ENCODE assay signal across 8 cellular contexts in genomic region chrX:48695524-48695875, GRCh38. TPM values are rescaled to one million over a fixed set of nuclear protein-coding genes. Genes with fewer than 3 reads are reported as not detected.
DNase-seq lines count a peak whose midpoint lies in the region; ATAC-seq, FAIRE-seq and TF ChIP-seq lines count a peak whose summit lies in the region.

No MANE protein-coding gene starts in this region.

- POLR2A ChIA-PET in RWPE1 (lab: Yijun Ruan, JAX; ENCODE audit: low non-redundant PET), result no interaction called here

- no peaks in the 10 kb centered on the region for H3K27me3 ChIP-seq in esophagus squamous epithelium
- H3K27me3 ChIP-seq in small intestine (ENCODE audit: control insufficient read depth in 2 of 2, insufficient read depth in 2 of 2, low read length in 2 of 2), result no peaks in the 10 kb centered on the region

- peak overlapping the region; percentile 86 for H3K27ac ChIP-seq in RWPE1
- H3K27ac ChIP-seq in esophagus squamous epithelium, result peak overlapping the region; percentile 82 to 97 (median 91)
- peak overlapping the region in 1 of 2 donors; percentile 94 for H3K27ac ChIP-seq in small intestine (ENCODE audit: low read depth in 1 of 2, low read length in 1 of 2)

- intact Hi-C loops in esophagus squamous epithelium (cut with DNase I), result no loop called here
- intact Hi-C loops in sciatic nerve (cut with DNase I), result no loop called here

- TF ChIP-seq CTCF in RWPE1 (conservative IDR thresholded peaks at IDR 0.05; ENCODE audit: low read depth) (no peak), esophagus squamous epithelium (IDR thresholded peaks at IDR 0.05) (no peak)

- no peaks in the 10 kb centered on the region for H3K9me3 ChIP-seq in esophagus squamous epithelium
- H3K9me3 ChIP-seq in small intestine (ENCODE audit: control insufficient read depth, low read depth), result no peaks in the 10 kb centered on the region

- DNase-seq in GM12892 (ENCODE audit: insufficient read length) (no peak), RWPE1 (ENCODE audit: low spot score) (no peak), esophagus squamous epithelium (lab: John Stamatoyannopoulos, UW) (no peak), sciatic nerve (ENCODE audit: low spot score) (no peak), Kasumi-1 (lab: John Stamatoyannopoulos, UW) (no peak), DMS153 (lab: John Stamatoyannopoulos, UW) (no peak), OCI-M1 (lab: John Stamatoyannopoulos, UW) (no peak), small intestine (no peak)

- WGBS in esophagus squamous epithelium, 2 donors, result 20 to 76% methylated on average over 1 to 9 of the region's 14 CpGs
- 29 to 56% (median 32%) methylated on average over 14 of the region's 14 CpGs for WGBS in small intestine, 3 donors

- peak; percentile 41 for ATAC-seq in sciatic nerve

- FAIRE-seq in GM12892 (lab: Jason Lieb, UNC), result peak; percentile 38
- FAIRE-seq in small intestine (lab: Jason Lieb, UNC), result no peak

- CTCF ChIA-PET in RWPE1 (lab: Yijun Ruan, JAX), result interaction anchor here (0.7 kb wide), 1 partner anchor 1771 kb away, joined by 3 read pairs; no protein-coding TSS in a partner anchor

- H3K36me3 ChIP-seq in esophagus squamous epithelium (peaks cover 0 to 18% (median 5%) of the 10 kb centered on the region in 3 donors), small intestine (ENCODE audit: control insufficient read depth in 2 of 2, insufficient read depth in 2 of 2, low read length in 2 of 2) (no peaks in the 10 kb centered on the region)

- peaks cover 0 to 19% (median 3%) of the 10 kb centered on the region in 3 donors for H3K4me1 ChIP-seq in esophagus squamous epithelium
- H3K4me1 ChIP-seq in small intestine (ENCODE audit: control insufficient read depth in 2 of 2, insufficient read depth in 1 of 2, low read depth in 1 of 2, low read length in 1 of 2), result peaks cover 0 to 5% of the 10 kb centered on the region in 2 donors

- H3K4me3 ChIP-seq in esophagus squamous epithelium (peak overlapping the region in 3 of 4 donors; percentile 58 to 80 (median 78)), small intestine (ENCODE audit: low read depth in 1 of 2, low read length in 2 of 2) (no peak overlapping the region)

- no peak for TF ChIP-seq POLR2A in GM12892 (IDR thresholded peaks at IDR 0.05; ENCODE audit: low read depth, low read length)
- TF ChIP-seq POLR2A in esophagus squamous epithelium (IDR thresholded peaks at IDR 0.05), result no peak

RNA-seq across cellular contexts. Expression of gene SUV39H1, which starts 1.0 kb away (rescaled TPM):
- polyA plus RNA-seq in GM12892 (2012; ENCODE audit: missing spikeins), result 8.3 TPM
- 10 to 100 TPM in 1 of 4 donors, 1 to 10 TPM in 3; 4.6 to 12.1 (median 8.2) TPM for total RNA-seq in esophagus squamous epithelium
- 5.3 TPM for total RNA-seq in sciatic nerve
- 1 to 10 TPM; 2.2 to 8.5 (median 4.1) TPM for polyA plus RNA-seq in small intestine

RNA-seq across cellular contexts. Expression of gene WAS, which starts 11.9 kb away (rescaled TPM):
- polyA plus RNA-seq in GM12892 (2012; ENCODE audit: missing spikeins), result 47.4 TPM
- 1 to 10 TPM; 1.2 to 7.1 (median 3.7) TPM for total RNA-seq in esophagus squamous epithelium
- total RNA-seq in sciatic nerve, result 14.4 TPM
- 1 to 10 TPM; 1.1 to 4.9 (median 4.7) TPM for polyA plus RNA-seq in small intestine

Comparison
In these comparisons a context has a peak if more than half of its experiments do, and no peak if none do; other contexts are left out.
1. H3K4me3 ChIP-seq: peak in esophagus squamous epithelium (3 of 4); none in small intestine (0 of 2).